1 cellular context compared by ENCODE assay signal in genomic region chr6:447381-448165, GRCh38.
TF ChIP-seq lines count a peak whose summit lies in the region.

No MANE protein-coding gene starts in this region.

TF ChIP-seq in GM12878, 131 proteins besides CTCF, POLR2A, EP300 and RAD21:
- TF ChIP-seq KLF5 (IDR thresholded peaks at IDR 0.05; ENCODE audit: partially characterized antibody) (no peak), NBN (IDR thresholded peaks at IDR 0.05) (no peak), NR2F1 (conservative IDR thresholded peaks at IDR 0.05) (no peak), RUNX3 (IDR thresholded peaks at IDR 0.05; ENCODE audit: low read length) (no peak), SMC3 (IDR thresholded peaks at IDR 0.05; ENCODE audit: borderline replicate concordance, low read length) (no peak), USF1 (IDR thresholded peaks at IDR 0.05; ENCODE audit: borderline replicate concordance, extremely low read length, insufficient read depth, low read depth, low read length) (no peak), SUZ12 (IDR thresholded peaks at IDR 0.05; ENCODE audit: unreplicated experiment) (no peak), TCF3 (IDR thresholded peaks at IDR 0.05; ENCODE audit: borderline replicate concordance, insufficient read depth, low read depth, low read length) (no peak), PAX5 (IDR thresholded peaks at IDR 0.05; ENCODE audit: borderline replicate concordance, low read depth, low read length) (no peak), ATF3 (IDR thresholded peaks at IDR 0.05; ENCODE audit: borderline replicate concordance, extremely low read depth, low read depth, low read length) (no peak), IKZF1 (conservative IDR thresholded peaks at IDR 0.05) (no peak), YY1 (IDR thresholded peaks at IDR 0.05; ENCODE audit: low read depth, low read length) (no peak), JUNB (IDR thresholded peaks at IDR 0.05) (no peak), BHLHE40 (IDR thresholded peaks at IDR 0.05; ENCODE audit: borderline replicate concordance in 1 of 2, low read depth in 2 of 2, low read length in 1 of 2) (no peak), CEBPZ (IDR thresholded peaks at IDR 0.05; ENCODE audit: low read depth, low read length) (no peak)
